In genomic region chr7:1412322-1413261, GRCh38 we compare ENCODE assay signal across 8 cellular contexts.
DNase-seq lines count a peak whose midpoint lies in the region; ATAC-seq and TF ChIP-seq lines count a peak whose summit lies in the region.

No MANE protein-coding gene starts in this region.

- peak; percentile 47 for ATAC-seq in GM19351 (IDR thresholded peaks at IDR 0.05; ENCODE audit: unreplicated experiment)

- peaks cover 25% of the 10 kb centered on the region for H3K4me1 Mint-ChIP-seq in nephron progenitor cell

- TF ChIP-seq CTCF in AG09309 (IDR thresholded peaks at IDR 0.05; ENCODE audit: control insufficient read depth, insufficient read depth, low read depth, low read length, missing control alignments) = peak; percentile 51
- peak; percentile 82 for TF ChIP-seq CTCF in nephron progenitor cell (IDR thresholded peaks at IDR 0.05)

- no peak overlapping the region for H3K4me3 ChIP-seq in AG09309 (ENCODE audit: control insufficient read depth, low read depth, low read length)

- H3K27ac Mint-ChIP-seq in nephron progenitor cell = no peak overlapping the region

- H3K27me3 Mint-ChIP-seq in nephron progenitor cell (ENCODE audit: low read depth, poor library complexity) = peaks cover 43% of the 10 kb centered on the region

- H3K36me3 Mint-ChIP-seq in nephron progenitor cell (ENCODE audit: low read depth) = no peaks in the 10 kb centered on the region

- no peaks in the 10 kb centered on the region for H3K9me3 Mint-ChIP-seq in nephron progenitor cell

- DNase-seq in AG09309 (ENCODE audit: low read depth) (no peak), LoVo (ENCODE audit: low spot score) (peak; percentile 98), RPMI8226 (peak; percentile 85), activated T-helper 1 cell treated with Interleukin-2 at 50 U/mL for 16 hours (ENCODE audit: low read depth) (peak; percentile 82), fibroblast of gingiva (ENCODE audit: low read depth) (peak; percentile 60), nephron progenitor cell (peak; percentile 98)
- DNase-seq in stimulated activated naive CD4-positive, alpha-beta T cell (lab: John Stamatoyannopoulos, UW) = peak; percentile 75 to 92 (median 89)

- no peak overlapping the region for H3K4me3 Mint-ChIP-seq in nephron progenitor cell
